In the genomic region with DNA sequence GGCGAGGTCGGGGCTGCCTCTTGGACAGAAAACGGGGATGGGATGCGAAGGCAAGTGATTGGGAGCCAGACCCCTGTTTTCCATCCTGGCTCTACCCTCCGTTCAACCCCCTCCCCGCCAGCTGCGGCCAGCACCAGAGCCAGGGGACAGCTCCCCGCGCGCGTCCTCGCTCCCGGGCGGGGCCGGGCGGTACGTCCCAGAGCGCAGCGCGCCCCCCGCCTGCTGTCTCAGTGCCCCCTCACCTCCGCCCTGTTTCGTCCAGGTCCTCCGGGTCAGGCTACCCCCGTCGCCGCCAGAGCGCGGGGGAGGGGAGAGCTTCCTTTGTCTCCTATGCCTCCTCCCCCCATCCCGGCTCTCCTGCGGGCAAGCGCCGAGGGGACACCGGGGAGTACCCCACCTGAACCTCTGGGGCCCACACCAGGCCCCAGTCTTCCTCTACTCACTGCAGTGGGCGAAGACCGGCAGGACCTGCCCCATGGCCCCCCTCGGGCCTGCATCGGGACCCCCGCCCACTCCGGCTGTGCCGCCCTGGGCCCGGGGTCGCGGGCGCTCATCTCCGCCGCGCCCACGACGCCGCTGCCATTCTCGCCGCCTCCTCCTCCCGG, we compare ENCODE assay signal across 1 cellular context.
A peak's percentile ranks its signal among the peaks of the same experiment; 100 is the strongest.
TF ChIP-seq lines count a peak whose summit lies in the region.

No MANE protein-coding gene starts in this region.

TF ChIP-seq in HEK293, 187 proteins besides CTCF, POLR2A, EP300 and RAD21 (continued from another document and continues in another):
- TF ChIP-seq PRDM2 (tag by site-specific recombination; IDR thresholded peaks at IDR 0.05; ENCODE audit: borderline replicate concordance) (no peak), ZSCAN30 (tag by site-specific recombination; IDR thresholded peaks at IDR 0.05) (no peak), ZNF423 (tag by site-specific recombination; IDR thresholded peaks at IDR 0.05) (no peak), KLF1 (tag by site-specific recombination; IDR thresholded peaks at IDR 0.05) (peak; percentile 37), ZNF404 (tag by site-specific recombination; IDR thresholded peaks at IDR 0.05) (no peak), KLF7 (tag by site-specific recombination; IDR thresholded peaks at IDR 0.05; ENCODE audit: borderline replicate concordance) (peak; percentile 21; the same call in 1 of the 2 replicates), ZNF777 (tag by site-specific recombination; IDR thresholded peaks at IDR 0.05; ENCODE audit: borderline replicate concordance) (no peak; the same call in 1 of the 2 replicates), ZNF324 (tag by site-specific recombination; IDR thresholded peaks at IDR 0.05) (no peak), ZNF768 (tag by site-specific recombination; IDR thresholded peaks at IDR 0.05) (no peak), ZNF521 (tag by site-specific recombination; IDR thresholded peaks at IDR 0.05) (no peak), ZNF76 (tag by site-specific recombination; IDR thresholded peaks at IDR 0.05; ENCODE audit: borderline replicate concordance, low read depth) (0 out of 2 replicates have a peak, but pooled peaks have one; percentile 30), ZBTB10 (tag by site-specific recombination; IDR thresholded peaks at IDR 0.05) (peak; percentile 70; the same call in 1 of the 2 replicates), ZNF138 (tag by site-specific recombination; IDR thresholded peaks at IDR 0.05; ENCODE audit: borderline replicate concordance) (no peak), ZNF416 (tag by site-specific recombination; IDR thresholded peaks at IDR 0.05) (no peak), HOXC10 (CRISPR knock-in tag; IDR thresholded peaks at IDR 0.05) (no peak), ZSCAN16 (tag by site-specific recombination; IDR thresholded peaks at IDR 0.05) (no peak), ZSCAN18 (tag by site-specific recombination; IDR thresholded peaks at IDR 0.05) (no peak), HOXD13 (CRISPR knock-in tag; IDR thresholded peaks at IDR 0.05; ENCODE audit: borderline replicate concordance) (no peak), ZNF184 (tag by site-specific recombination; IDR thresholded peaks at IDR 0.05) (no peak), ZNF248 (tag by site-specific recombination; IDR thresholded peaks at IDR 0.05) (no peak), KLF17 (tag by site-specific recombination; IDR thresholded peaks at IDR 0.05) (peak; percentile 55; the same call in 1 of the 2 replicates), REPIN1 (tag by site-specific recombination; IDR thresholded peaks at IDR 0.05; ENCODE audit: low read depth) (no peak), ZEB2 (tag by site-specific recombination; IDR thresholded peaks at IDR 0.05) (no peak), KLF10 (tag by site-specific recombination; IDR thresholded peaks at IDR 0.05) (no peak), ZNF37A (tag by site-specific recombination; IDR thresholded peaks at IDR 0.05) (no peak), ZNF704 (tag by site-specific recombination; IDR thresholded peaks at IDR 0.05) (no peak), ZNF621 (tag by site-specific recombination; IDR thresholded peaks at IDR 0.05) (no peak), SP7 (tag by site-specific recombination; IDR thresholded peaks at IDR 0.05) (peak; percentile 9; the same call in 1 of the 2 replicates), KLF9 (tag by site-specific recombination; IDR thresholded peaks at IDR 0.05; ENCODE audit: low read depth) (peak; percentile 27; the same call in 1 of the 2 replicates), SALL2 (tag by site-specific recombination; IDR thresholded peaks at IDR 0.05; ENCODE audit: borderline replicate concordance) (no peak), ZNF548 (tag by site-specific recombination; IDR thresholded peaks at IDR 0.05) (no peak), TRIM28 (IDR thresholded peaks at IDR 0.05; ENCODE audit: borderline replicate concordance, low read length) (no peak), GLI4 (tag by site-specific recombination; IDR thresholded peaks at IDR 0.05) (no peak), ZNF2 (tag by site-specific recombination; IDR thresholded peaks at IDR 0.05) (no peak), ZNF140 (tag by site-specific recombination; IDR thresholded peaks at IDR 0.05) (no peak), ZNF701 (tag by site-specific recombination; IDR thresholded peaks at IDR 0.05) (no peak), ZNF16 (tag by site-specific recombination; IDR thresholded peaks at IDR 0.05; ENCODE audit: low read depth) (no peak), ZBTB8A (tag by site-specific recombination; IDR thresholded peaks at IDR 0.05) (no peak), ZNF529 (tag by site-specific recombination; IDR thresholded peaks at IDR 0.05; ENCODE audit: insufficient replicate concordance) (no peak), ZNF610 (tag by site-specific recombination; IDR thresholded peaks at IDR 0.05; ENCODE audit: borderline replicate concordance) (no peak)
- TF ChIP-seq, protein P1, sequence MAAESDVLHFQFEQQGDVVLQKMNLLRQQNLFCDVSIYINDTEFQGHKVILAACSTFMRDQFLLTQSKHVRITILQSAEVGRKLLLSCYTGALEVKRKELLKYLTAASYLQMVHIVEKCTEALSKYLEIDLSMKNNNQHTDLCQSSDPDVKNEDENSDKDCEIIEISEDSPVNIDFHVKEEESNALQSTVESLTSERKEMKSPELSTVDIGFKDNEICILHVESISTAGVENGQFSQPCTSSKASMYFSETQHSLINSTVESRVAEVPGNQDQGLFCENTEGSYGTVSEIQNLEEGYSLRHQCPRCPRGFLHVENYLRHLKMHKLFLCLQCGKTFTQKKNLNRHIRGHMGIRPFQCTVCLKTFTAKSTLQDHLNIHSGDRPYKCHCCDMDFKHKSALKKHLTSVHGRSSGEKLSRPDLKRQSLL (tag by site-specific recombination; IDR thresholded peaks at IDR 0.05) = no peak
- TF ChIP-seq, protein P2, sequence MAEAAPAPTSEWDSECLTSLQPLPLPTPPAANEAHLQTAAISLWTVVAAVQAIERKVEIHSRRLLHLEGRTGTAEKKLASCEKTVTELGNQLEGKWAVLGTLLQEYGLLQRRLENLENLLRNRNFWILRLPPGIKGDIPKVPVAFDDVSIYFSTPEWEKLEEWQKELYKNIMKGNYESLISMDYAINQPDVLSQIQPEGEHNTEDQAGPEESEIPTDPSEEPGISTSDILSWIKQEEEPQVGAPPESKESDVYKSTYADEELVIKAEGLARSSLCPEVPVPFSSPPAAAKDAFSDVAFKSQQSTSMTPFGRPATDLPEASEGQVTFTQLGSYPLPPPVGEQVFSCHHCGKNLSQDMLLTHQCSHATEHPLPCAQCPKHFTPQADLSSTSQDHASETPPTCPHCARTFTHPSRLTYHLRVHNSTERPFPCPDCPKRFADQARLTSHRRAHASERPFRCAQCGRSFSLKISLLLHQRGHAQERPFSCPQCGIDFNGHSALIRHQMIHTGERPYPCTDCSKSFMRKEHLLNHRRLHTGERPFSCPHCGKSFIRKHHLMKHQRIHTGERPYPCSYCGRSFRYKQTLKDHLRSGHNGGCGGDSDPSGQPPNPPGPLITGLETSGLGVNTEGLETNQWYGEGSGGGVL (tag by site-specific recombination; IDR thresholded peaks at IDR 0.05) = peak; percentile 62
- TF ChIP-seq, protein P3, sequence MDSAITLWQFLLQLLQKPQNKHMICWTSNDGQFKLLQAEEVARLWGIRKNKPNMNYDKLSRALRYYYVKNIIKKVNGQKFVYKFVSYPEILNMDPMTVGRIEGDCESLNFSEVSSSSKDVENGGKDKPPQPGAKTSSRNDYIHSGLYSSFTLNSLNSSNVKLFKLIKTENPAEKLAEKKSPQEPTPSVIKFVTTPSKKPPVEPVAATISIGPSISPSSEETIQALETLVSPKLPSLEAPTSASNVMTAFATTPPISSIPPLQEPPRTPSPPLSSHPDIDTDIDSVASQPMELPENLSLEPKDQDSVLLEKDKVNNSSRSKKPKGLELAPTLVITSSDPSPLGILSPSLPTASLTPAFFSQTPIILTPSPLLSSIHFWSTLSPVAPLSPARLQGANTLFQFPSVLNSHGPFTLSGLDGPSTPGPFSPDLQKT (IDR thresholded peaks at IDR 0.05; ENCODE audit: borderline replicate concordance, low read depth, low read length) = no peak
- TF ChIP-seq, protein P4, sequence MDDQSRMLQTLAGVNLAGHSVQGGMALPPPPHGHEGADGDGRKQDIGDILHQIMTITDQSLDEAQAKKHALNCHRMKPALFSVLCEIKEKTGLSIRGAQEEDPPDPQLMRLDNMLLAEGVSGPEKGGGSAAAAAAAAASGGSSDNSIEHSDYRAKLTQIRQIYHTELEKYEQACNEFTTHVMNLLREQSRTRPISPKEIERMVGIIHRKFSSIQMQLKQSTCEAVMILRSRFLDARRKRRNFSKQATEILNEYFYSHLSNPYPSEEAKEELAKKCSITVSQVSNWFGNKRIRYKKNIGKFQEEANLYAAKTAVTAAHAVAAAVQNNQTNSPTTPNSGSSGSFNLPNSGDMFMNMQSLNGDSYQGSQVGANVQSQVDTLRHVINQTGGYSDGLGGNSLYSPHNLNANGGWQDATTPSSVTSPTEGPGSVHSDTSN (CRISPR knock-in tag; IDR thresholded peaks at IDR 0.05) = 0 out of 2 replicates have a peak, but pooled peaks have one; percentile 35
